Comparison of ENCODE assay signal across 14 cellular contexts in the genomic region with DNA sequence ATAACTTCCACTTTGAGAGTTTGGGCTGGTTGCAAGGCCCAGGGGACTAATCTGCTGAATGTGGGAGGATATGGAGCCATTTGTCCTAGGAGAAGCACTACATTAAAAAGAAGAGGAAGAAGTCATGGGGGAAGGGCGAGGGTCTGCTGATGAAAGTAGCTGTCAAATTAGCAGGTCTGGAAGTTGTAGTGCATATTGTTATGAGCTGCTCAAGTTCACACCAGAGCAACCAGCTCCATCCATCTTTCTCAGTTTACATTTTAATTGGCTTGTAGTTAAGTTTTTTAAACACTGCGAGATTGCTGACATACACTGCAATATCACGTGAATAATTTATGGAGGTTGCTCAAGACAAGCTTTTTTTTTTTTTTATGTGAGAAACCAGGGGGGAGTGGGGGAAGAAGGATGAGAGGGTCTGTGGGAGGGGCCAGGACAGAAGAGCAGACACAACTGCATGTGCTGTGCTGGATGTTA.
"Had no signal": no experiment of that assay in that cellular context is flagged by ENCODE, and none has a peak within 500 bp of the region (broad histone marks: within the 10 kb centered on the region; RNA-seq: fewer than 3 reads in every experiment).

No MANE protein-coding gene starts in this region.

- DNase-seq: activated CD4-positive, alpha-beta T cell treated with anti-CD3 and anti-CD28 coated beads for 36 hours; activated naive CD4-positive, alpha-beta T cell treated with anti-CD3 and anti-CD28 coated beads, Interleukin-2, amount 10 ng/mL, durations not matched to agents 7 days and 5 days; adrenal gland; foreskin melanocyte; heart right ventricle; islet precursor cell; left ventricle myocardium superior; mesenchymal stem cell; psoas muscle; stimulated activated CD4-positive, alpha-beta T cell treated with anti-CD3 and anti-CD28 coated beads, Interleukin-2, amount 100 ng/mL, for 48 hours; stimulated activated naive CD4-positive, alpha-beta T cell treated with Interleukin-2 at 50 U/mL for 16 hours; upper lobe of left lung had no signal

- H3K9me3 ChIP-seq: adrenal gland, psoas muscle, suprapubic skin, upper lobe of left lung had no signal

- H3K4me3 ChIP-seq: adrenal gland, heart right ventricle, psoas muscle, suprapubic skin, upper lobe of left lung had no signal

- H3K36me3 ChIP-seq: adrenal gland, heart right ventricle, suprapubic skin, upper lobe of left lung had no signal

- H3K27ac ChIP-seq: adrenal gland, heart right ventricle, psoas muscle, suprapubic skin, upper lobe of left lung, VCaP had no signal
